Comparison of ENCODE assay signal across 1 cellular context in genomic region chr22:17638432-17639237, GRCh38.
A peak's percentile ranks its signal among the peaks of the same experiment; 100 is the strongest.
TF ChIP-seq lines count a peak whose summit lies in the region.

BCL2L13 (plus strand) TSS chr22:17638757; CDS start chr22:17655712, 16,955 bp downstream.

TF ChIP-seq in K562, 482 proteins besides CTCF, POLR2A, EP300 and RAD21 (continued from another document and continues in another):
- peak; percentile 91 for TF ChIP-seq HMGN3 (IDR thresholded peaks at IDR 0.05; ENCODE audit: borderline replicate concordance, extremely low read depth, insufficient read length, low read depth, low read length)
- no peak for TF ChIP-seq ZNF134 (CRISPR knock-in tag; conservative IDR thresholded peaks at IDR 0.05)
- TF ChIP-seq ZNF79 (CRISPR knock-in tag; IDR thresholded peaks at IDR 0.05; ENCODE audit: low read depth): no peak
- no peak for TF ChIP-seq SFPQ (IDR thresholded peaks at IDR 0.05; ENCODE audit: low read depth, low read length)
- peak; percentile 90 for TF ChIP-seq AFF4 (CRISPR knock-in tag; IDR thresholded peaks at IDR 0.05)
- no peak for TF ChIP-seq NCOA4 (IDR thresholded peaks at IDR 0.05; ENCODE audit: partially characterized antibody)
- 0 out of 2 replicates have a peak, but pooled peaks have one; percentile 70 for TF ChIP-seq SMARCA4 (IDR thresholded peaks at IDR 0.05)
- peak; percentile 67 for TF ChIP-seq HCFC1 (IDR thresholded peaks at IDR 0.05; ENCODE audit: low read depth, low read length)
- TF ChIP-seq E2F1 (CRISPR knock-in tag; IDR thresholded peaks at IDR 0.05): peak; percentile 87; the same call in 1 of the 2 replicates
- TF ChIP-seq ETV5 (CRISPR knock-in tag; IDR thresholded peaks at IDR 0.05; ENCODE audit: low read depth): peak; percentile 99
- TF ChIP-seq ARID4B (CRISPR knock-in tag; IDR thresholded peaks at IDR 0.05): peak; percentile 62; the same call in 1 of the 2 replicates
- TF ChIP-seq ZNF766 (CRISPR knock-in tag; conservative IDR thresholded peaks at IDR 0.05): no peak
- TF ChIP-seq ESRRA (IDR thresholded peaks at IDR 0.05; ENCODE audit: borderline replicate concordance, low read depth): peak; percentile 86; the same call in 1 of the 2 replicates
- TF ChIP-seq YY1 (IDR thresholded peaks at IDR 0.05; ENCODE audit: borderline replicate concordance in 1 of 3, control insufficient read depth in 1 of 3, extremely low read depth in 1 of 3, insufficient read depth in 3 of 3, insufficient read length in 1 of 3, insufficient replicate concordance in 2 of 3, low read depth in 1 of 3, low read length in 2 of 3): peak; percentile 92 to 99 (median 97)
- TF ChIP-seq ZNF551 (CRISPR knock-in tag; IDR thresholded peaks at IDR 0.05): no peak
- no peak for TF ChIP-seq ZFP91 (CRISPR knock-in tag; IDR thresholded peaks at IDR 0.05)
- no peak for TF ChIP-seq ZNF311 (CRISPR knock-in tag; IDR thresholded peaks at IDR 0.05)
- peak; percentile 76 for TF ChIP-seq GTF2F1 (IDR thresholded peaks at IDR 0.05; ENCODE audit: low read depth, low read length)
- no peak for TF ChIP-seq TFAM (CRISPR knock-in tag; conservative IDR thresholded peaks at IDR 0.05)
- TF ChIP-seq ILF3 (IDR thresholded peaks at IDR 0.05; ENCODE audit: borderline replicate concordance): peak; percentile 64; the same call in 1 of the 2 replicates
- peak; percentile 41 for TF ChIP-seq CEBPB (tag; IDR thresholded peaks at IDR 0.05)
- 0 out of 2 replicates have a peak, but pooled peaks have one; percentile 36 for TF ChIP-seq ZNF175 (CRISPR knock-in tag; IDR thresholded peaks at IDR 0.05; ENCODE audit: low read depth)
- no peak for TF ChIP-seq MAFF (IDR thresholded peaks at IDR 0.05; ENCODE audit: low read length)
- peak; percentile 75 for TF ChIP-seq GATA2 (CRISPR knock-in tag; IDR thresholded peaks at IDR 0.05)
- no peak for TF ChIP-seq ZNF655 (CRISPR knock-in tag; IDR thresholded peaks at IDR 0.05)
- TF ChIP-seq NELFE (IDR thresholded peaks at IDR 0.05; ENCODE audit: insufficient read depth, insufficient read length): no peak
- TF ChIP-seq KLF1 (tag; IDR thresholded peaks at IDR 0.05): peak; percentile 80; the same call in 1 of the 2 replicates
- peak; percentile 100 for TF ChIP-seq TAF1 (IDR thresholded peaks at IDR 0.05; ENCODE audit: control insufficient read depth, extremely low read depth, insufficient read depth, low read length, severe bottlenecking)
- peak; percentile 72 for TF ChIP-seq NFIC (IDR thresholded peaks at IDR 0.05)
- TF ChIP-seq ZNF589 (CRISPR knock-in tag; IDR thresholded peaks at IDR 0.05; ENCODE audit: low read depth): peak; percentile 93
- TF ChIP-seq DEAF1 (CRISPR knock-in tag; IDR thresholded peaks at IDR 0.05): no peak
- no peak for TF ChIP-seq ZNF398 (CRISPR knock-in tag; IDR thresholded peaks at IDR 0.05)
- 0 out of 2 replicates have a peak, but pooled peaks have one; percentile 53 for TF ChIP-seq MTA1 (IDR thresholded peaks at IDR 0.05; ENCODE audit: borderline replicate concordance)
- TF ChIP-seq ATF7 (IDR thresholded peaks at IDR 0.05): peak; percentile 98
- TF ChIP-seq SP1 (CRISPR knock-in tag; IDR thresholded peaks at IDR 0.05): peak; percentile 85
- TF ChIP-seq TRIM24 (IDR thresholded peaks at IDR 0.05): peak in 1 of 2 experiments; percentile 67; a peak in 1 of 4 replicates
- TF ChIP-seq BRF1 (IDR thresholded peaks at IDR 0.05; ENCODE audit: borderline replicate concordance, extremely low read depth, insufficient read length): no peak
- TF ChIP-seq FOXK2 (conservative IDR thresholded peaks at IDR 0.05 in 1 of 2, IDR thresholded peaks at IDR 0.05 in 1 of 2; ENCODE audit: low read depth in 2 of 2): peak in 1 of 2 experiments; percentile 22; a peak in 2 of 4 replicates
- TF ChIP-seq ZNF586 (CRISPR knock-in tag; conservative IDR thresholded peaks at IDR 0.05): no peak
- TF ChIP-seq MTA3 (IDR thresholded peaks at IDR 0.05; ENCODE audit: borderline replicate concordance): peak; percentile 92
- peak; percentile 98 for TF ChIP-seq JUND (IDR thresholded peaks at IDR 0.05; ENCODE audit: borderline replicate concordance, low read depth, low read length)
- TF ChIP-seq JUND (tag; IDR thresholded peaks at IDR 0.05; ENCODE audit: borderline replicate concordance, low read depth, low read length): peak; percentile 96; the same call in 2 of the 3 replicates
- no peak; the same call in 1 of the 2 replicates for TF ChIP-seq ZNF24 (IDR thresholded peaks at IDR 0.05)
- no peak for TF ChIP-seq SPI1 (IDR thresholded peaks at IDR 0.05; ENCODE audit: borderline replicate concordance, low read depth, low read length)
- peak; percentile 97 for TF ChIP-seq SRSF3 (IDR thresholded peaks at IDR 0.05; ENCODE audit: insufficient read depth, low read length)
- TF ChIP-seq ZSCAN29 (IDR thresholded peaks at IDR 0.05): peak; percentile 92
- TF ChIP-seq MBD2 (IDR thresholded peaks at IDR 0.05; ENCODE audit: borderline replicate concordance, low read depth): peak; percentile 80; the same call in 1 of the 2 replicates
- peak; percentile 86 for TF ChIP-seq ELF1 (tag; IDR thresholded peaks at IDR 0.05)
